In the genomic region with DNA sequence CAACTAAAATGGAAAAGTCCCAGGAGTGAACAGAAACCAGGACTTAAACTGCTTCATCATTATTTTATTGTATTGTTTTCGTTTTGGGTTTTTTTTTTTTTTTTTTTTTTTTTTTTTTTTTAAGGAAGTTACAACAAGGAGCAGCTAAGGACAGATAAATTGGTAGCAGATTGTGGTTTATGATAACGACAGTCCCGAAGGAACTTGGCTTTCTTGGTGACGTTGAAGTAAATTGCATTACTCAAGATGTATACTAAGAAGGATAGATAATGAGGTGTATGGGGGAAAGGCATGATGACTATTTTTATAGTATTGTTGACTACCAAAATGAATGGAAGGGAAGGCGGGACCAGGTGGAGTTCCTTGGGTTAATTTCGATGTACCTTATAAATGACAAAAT, we compare ENCODE assay signal across 21 cellular contexts.
"Had no signal": no experiment of that assay in that cellular context is flagged by ENCODE, and none has a peak within 500 bp of the region (broad histone marks: within the 10 kb centered on the region; RNA-seq: fewer than 3 reads in every experiment).

No MANE protein-coding gene starts in this region.

- H3K27ac Mint-ChIP-seq: activated naive CD8-positive, alpha-beta T cell; natural killer cell; neural progenitor cell had no signal

- H3K4me1 Mint-ChIP-seq: natural killer cell, neural progenitor cell had no signal

- H3K4me3 ChIP-seq: body of pancreas, esophagus squamous epithelium, left lung, lung, neural progenitor cell, tibial nerve had no signal

- DNase-seq: activated CD4-positive, alpha-beta T cell treated with anti-CD3 and anti-CD28 coated beads for 4 hours; activated CD4-positive, alpha-beta T cell treated with anti-CD3 and anti-CD28 coated beads, Interleukin-2, amount 50 U/mL, for 4 hours; activated effector memory CD4-positive, alpha-beta T cell treated with Interleukin-2 at 50 U/mL for 16 hours; activated naive CD4-positive, alpha-beta T cell treated with Interleukin-2 at 50 U/mL for 16 hours; aorta; dermis blood vessel endothelial cell; effector CD4-positive, alpha-beta T cell; esophagus squamous epithelium; left lung; mesendoderm; natural killer cell; posterior cingulate gyrus; right cardiac atrium; stimulated activated CD4-positive, alpha-beta T cell treated with anti-CD3 and anti-CD28 coated beads, Interleukin-15, amount 100 ng/mL, for 24 hours; stimulated activated CD4-positive, alpha-beta T cell treated with anti-CD3 and anti-CD28 coated beads, Interleukin-2, amount 100 ng/mL, for 24 hours; stimulated activated naive CD4-positive, alpha-beta T cell had no signal

- H3K4me3 Mint-ChIP-seq: activated naive CD8-positive, alpha-beta T cell; natural killer cell; neural progenitor cell had no signal

- ATAC-seq: body of pancreas, left lung, natural killer cell, right cardiac atrium had no signal
